ENCODE assay signal across 10 cellular contexts in the genomic region with DNA sequence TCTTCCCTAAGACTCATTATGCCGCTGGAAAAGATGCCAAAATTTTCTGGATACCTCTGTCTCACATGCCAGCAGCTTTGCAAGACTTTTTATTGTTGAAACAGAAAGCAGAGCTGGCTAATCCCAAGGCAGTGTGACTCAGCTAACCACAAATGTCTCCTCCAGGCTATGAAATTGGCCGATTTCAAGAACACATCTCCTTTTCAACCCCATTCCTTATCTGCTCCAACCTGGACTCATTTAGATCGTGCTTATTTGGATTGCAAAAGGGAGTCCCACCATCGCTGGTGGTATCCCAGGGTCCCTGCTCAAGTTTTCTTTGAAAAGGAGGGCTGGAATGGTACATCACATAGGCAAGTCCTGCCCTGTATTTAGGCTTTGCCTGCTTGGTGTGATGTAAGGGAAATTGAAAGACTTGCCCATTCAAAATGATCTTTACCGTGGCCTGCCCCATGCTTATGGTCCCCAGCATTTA. TPM values are rescaled to one million over a fixed set of nuclear protein-coding genes. Genes with fewer than 3 reads are reported as not detected.
DNase-seq lines count a peak whose midpoint lies in the region; ATAC-seq and TF ChIP-seq lines count a peak whose summit lies in the region.
"Had no signal": no experiment of that assay in that cellular context is flagged by ENCODE, and none has a peak within 500 bp of the region (broad histone marks: within the 10 kb centered on the region; RNA-seq: fewer than 3 reads in every experiment).

No MANE protein-coding gene starts in this region.

- H3K79me2 ChIP-seq in PC-9 (ENCODE audit: low read depth) = no peaks in the 10 kb centered on the region

- peaks cover 7% of the 10 kb centered on the region for H3K27me3 Mint-ChIP-seq in activated naive CD4-positive, alpha-beta T cell treated with anti-CD3 and anti-CD28 coated beads for 36 hours (ENCODE audit: low read depth)
- H3K27me3 Mint-ChIP-seq in activated naive CD4-positive, alpha-beta T cell treated with anti-CD3 and anti-CD28 coated beads, Interleukin-2, amount 10 ng/mL, durations not matched to agents 7 days and 5 days = no peaks in the 10 kb centered on the region
- no peaks in the 10 kb centered on the region for H3K27me3 Mint-ChIP-seq in stimulated activated naive CD8-positive, alpha-beta T cell treated with anti-CD3 and anti-CD28 coated beads, Interleukin-15, Interleukin-2, amounts not matched to agents 100 ng/mL and 50 ng/mL, for 24 hours
- H3K27me3 Mint-ChIP-seq: activated naive CD4-positive, alpha-beta T cell treated with anti-CD3 and anti-CD28 coated beads, Interleukin-2, amount 50 U/mL, for 24 hours had no signal

- TF ChIP-seq CTCF in PC-9 (conservative IDR thresholded peaks at IDR 0.05) = no peak
- TF ChIP-seq CTCF in GM13977 (IDR thresholded peaks at IDR 0.05; ENCODE audit: extremely low read depth, insufficient read depth, missing control alignments) = no peak
- no peak for TF ChIP-seq CTCF in vagina (IDR thresholded peaks at IDR 0.05)

- no peaks in the 10 kb centered on the region for H3K9me2 ChIP-seq in PC-9 (ENCODE audit: insufficient read depth)

- TF ChIP-seq POLR2A in vagina (IDR thresholded peaks at IDR 0.05) = no peak

- H3K27ac ChIP-seq in PC-9 = peak overlapping the region; percentile 55
- H3K27ac ChIP-seq in epithelial cell of prostate = no peak overlapping the region
- H3K27ac ChIP-seq in vagina = no peak overlapping the region

- no peak overlapping the region for H3K4me3 Mint-ChIP-seq in activated naive CD4-positive, alpha-beta T cell treated with anti-CD3 and anti-CD28 coated beads for 36 hours
- no peak overlapping the region for H3K4me3 Mint-ChIP-seq in activated naive CD4-positive, alpha-beta T cell treated with anti-CD3 and anti-CD28 coated beads, Interleukin-2, amount 10 ng/mL, durations not matched to agents 7 days and 5 days
- H3K4me3 Mint-ChIP-seq in stimulated activated naive CD8-positive, alpha-beta T cell treated with anti-CD3 and anti-CD28 coated beads, Interleukin-15, Interleukin-2, amounts not matched to agents 100 ng/mL and 50 ng/mL, for 24 hours = peak overlapping the region; percentile 11
- H3K4me3 Mint-ChIP-seq: activated naive CD4-positive, alpha-beta T cell treated with anti-CD3 and anti-CD28 coated beads, Interleukin-2, amount 50 U/mL, for 24 hours; neural crest cell had no signal

- peaks cover 17% of the 10 kb centered on the region for H3K4me1 Mint-ChIP-seq in activated naive CD4-positive, alpha-beta T cell treated with anti-CD3 and anti-CD28 coated beads for 36 hours (ENCODE audit: low read depth)
- H3K4me1 Mint-ChIP-seq in activated naive CD4-positive, alpha-beta T cell treated with anti-CD3 and anti-CD28 coated beads, Interleukin-2, amount 10 ng/mL, durations not matched to agents 7 days and 5 days = peaks cover 13% of the 10 kb centered on the region
- H3K4me1 Mint-ChIP-seq in stimulated activated naive CD8-positive, alpha-beta T cell treated with anti-CD3 and anti-CD28 coated beads, Interleukin-15, Interleukin-2, amounts not matched to agents 100 ng/mL and 50 ng/mL, for 24 hours (ENCODE audit: low read depth) = peaks cover 20% of the 10 kb centered on the region
- H3K4me1 Mint-ChIP-seq: neural crest cell had no signal

- POLR2A ChIA-PET in PC-9 (lab: Charles Lee; ENCODE audit: unreplicated experiment) = interaction anchor here (0.6 to 0.8 kb wide), 2 partner anchors 906 to 1450 kb away, joined by 3 to 9 read pairs; no protein-coding TSS in a partner anchor

- peaks cover 55% of the 10 kb centered on the region for H3K4me1 ChIP-seq in PC-9 (replicated peaks; ENCODE audit: insufficient read depth)
- peaks cover 8% of the 10 kb centered on the region for H3K4me1 ChIP-seq in vagina

- in situ Hi-C loops in GM13977 (cut with MboI; ENCODE audit: low pct_unique_long_range_greater_than_20kb, low sequenced_read_pairs, unreplicated experiment) = no loop called here

- H4K20me1 ChIP-seq in PC-9 (ENCODE audit: insufficient read depth) = no peaks in the 10 kb centered on the region

- H3K27me3 ChIP-seq in PC-9 (ENCODE audit: insufficient read depth, low read depth) (no peaks in the 10 kb centered on the region), vagina (no peaks in the 10 kb centered on the region)

- no peaks in the 10 kb centered on the region; the same call in 1 of the 2 replicates for H3K9me3 ChIP-seq in PC-9 (ENCODE audit: insufficient read depth, low read depth)
- H3K9me3 ChIP-seq in vagina = no peaks in the 10 kb centered on the region

- intact Hi-C loops in activated naive CD4-positive, alpha-beta T cell treated with anti-CD3 and anti-CD28 coated beads for 36 hours (cut with micrococcal nuclease) = loop anchor here (2.0 kb wide), 1 partner anchor 23 kb away; no protein-coding TSS in a partner anchor
- intact Hi-C loops in PC-9 (cut with micrococcal nuclease; ENCODE audit: unreplicated experiment) = loop anchor here (5.0 kb wide), 1 partner anchor 83 kb away; no protein-coding TSS in a partner anchor
- intact Hi-C loops in vagina (cut with DNase I) = no loop called here

- H3K36me3 Mint-ChIP-seq in activated naive CD4-positive, alpha-beta T cell treated with anti-CD3 and anti-CD28 coated beads for 36 hours (ENCODE audit: low read depth) = no peaks in the 10 kb centered on the region
- H3K36me3 Mint-ChIP-seq in activated naive CD4-positive, alpha-beta T cell treated with anti-CD3 and anti-CD28 coated beads, Interleukin-2, amount 10 ng/mL, durations not matched to agents 7 days and 5 days = no peaks in the 10 kb centered on the region
- H3K36me3 Mint-ChIP-seq in stimulated activated naive CD8-positive, alpha-beta T cell treated with anti-CD3 and anti-CD28 coated beads, Interleukin-15, Interleukin-2, amounts not matched to agents 100 ng/mL and 50 ng/mL, for 24 hours (ENCODE audit: low read depth) = no peaks in the 10 kb centered on the region
- H3K36me3 Mint-ChIP-seq: activated naive CD4-positive, alpha-beta T cell treated with anti-CD3 and anti-CD28 coated beads, Interleukin-2, amount 50 U/mL, for 24 hours had no signal

- DNase-seq in activated naive CD4-positive, alpha-beta T cell treated with anti-CD3 and anti-CD28 coated beads for 36 hours = peak; percentile 35
- no peak for DNase-seq in activated naive CD4-positive, alpha-beta T cell treated with anti-CD3 and anti-CD28 coated beads, Interleukin-2, amount 10 ng/mL, durations not matched to agents 7 days and 5 days
- peak; percentile 50 to 92 for DNase-seq in PC-9
- DNase-seq in epithelial cell of prostate (ENCODE audit: low read depth, low spot score) = peak; percentile 84
- no peak for DNase-seq in GM13977 (ENCODE audit: low spot score)
- DNase-seq in vagina (ENCODE audit: extremely low spot score in 2 of 2) = no peak

- no peak overlapping the region for H3K27ac Mint-ChIP-seq in activated naive CD4-positive, alpha-beta T cell treated with anti-CD3 and anti-CD28 coated beads for 36 hours
- H3K27ac Mint-ChIP-seq in activated naive CD4-positive, alpha-beta T cell treated with anti-CD3 and anti-CD28 coated beads, Interleukin-2, amount 10 ng/mL, durations not matched to agents 7 days and 5 days = no peak overlapping the region
- H3K27ac Mint-ChIP-seq in stimulated activated naive CD8-positive, alpha-beta T cell treated with anti-CD3 and anti-CD28 coated beads, Interleukin-15, Interleukin-2, amounts not matched to agents 100 ng/mL and 50 ng/mL, for 24 hours = peak overlapping the region; percentile 42
- H3K27ac Mint-ChIP-seq: activated naive CD4-positive, alpha-beta T cell treated with anti-CD3 and anti-CD28 coated beads, Interleukin-2, amount 50 U/mL, for 24 hours had no signal

- no TSS peak for BruUV-seq in PC-9 (replicated peaks; lab: Mats Ljungman, UMichigan)

- no peak for ATAC-seq in HG03457 (IDR thresholded peaks at IDR 0.05; ENCODE audit: unreplicated experiment)

- H3K4me3 ChIP-seq in PC-9 (peak overlapping the region; percentile 37; the same call in 1 of the 2 replicates), vagina (no peak overlapping the region)

- H3K36me3 ChIP-seq in PC-9 (ENCODE audit: low read depth) (no peaks in the 10 kb centered on the region), vagina (no peaks in the 10 kb centered on the region)

- H3K4me2 ChIP-seq in PC-9 = peak overlapping the region; percentile 65

- CTCF ChIA-PET in activated naive CD4-positive, alpha-beta T cell treated with anti-CD3 and anti-CD28 coated beads for 36 hours (lab: Charles Lee) = interaction anchor here (2.2 kb wide), 1 partner anchor 14 kb away, joined by 9 read pairs; no protein-coding TSS in a partner anchor
- CTCF ChIA-PET in activated naive CD4-positive, alpha-beta T cell treated with anti-CD3 and anti-CD28 coated beads, Interleukin-2, amount 10 ng/mL, durations not matched to agents 7 days and 5 days (lab: Charles Lee) = interaction anchor here (1.3 to 6.5 kb wide), 4 partner anchors 9 to 13 kb away, joined by 3 to 37 read pairs (median 4); no protein-coding TSS in a partner anchor
- CTCF ChIA-PET in PC-9 (lab: Charles Lee) = interaction anchor here (0.6 kb wide), 1 partner anchor 1100 kb away, joined by 3 read pairs; no protein-coding TSS in a partner anchor

- H2AFZ ChIP-seq in PC-9 = no peak overlapping the region

- peaks cover 30% of the 10 kb centered on the region for H3F3A ChIP-seq in PC-9 (ENCODE audit: insufficient read depth, low read depth)

- no peaks in the 10 kb centered on the region for H3K9me3 Mint-ChIP-seq in activated naive CD4-positive, alpha-beta T cell treated with anti-CD3 and anti-CD28 coated beads for 36 hours
- H3K9me3 Mint-ChIP-seq in activated naive CD4-positive, alpha-beta T cell treated with anti-CD3 and anti-CD28 coated beads, Interleukin-2, amount 10 ng/mL, durations not matched to agents 7 days and 5 days = no peaks in the 10 kb centered on the region
- H3K9me3 Mint-ChIP-seq in stimulated activated naive CD8-positive, alpha-beta T cell treated with anti-CD3 and anti-CD28 coated beads, Interleukin-15, Interleukin-2, amounts not matched to agents 100 ng/mL and 50 ng/mL, for 24 hours = no peaks in the 10 kb centered on the region
- H3K9me3 Mint-ChIP-seq: activated naive CD4-positive, alpha-beta T cell treated with anti-CD3 and anti-CD28 coated beads, Interleukin-2, amount 50 U/mL, for 24 hours; neural crest cell had no signal

RNA-seq across cellular contexts. Expression of a gene that starts 26.3 kb away (rescaled TPM):
- total RNA-seq in activated naive CD4-positive, alpha-beta T cell treated with anti-CD3 and anti-CD28 coated beads for 36 hours = 1 to 10 TPM; 2.0 to 2.6 TPM
- total RNA-seq in PC-9 (2021) = not detected in 2 replicates
- not detected for total RNA-seq in vagina
- total RNA-seq: neural crest cell had no signal

Comparison
In these comparisons a context has a peak if more than half of its experiments do, and no peak if none do; other contexts are left out.
1. DNase-seq: peak in activated naive CD4-positive, alpha-beta T cell treated with anti-CD3 and anti-CD28 coated beads for 36 hours (single experiment), PC-9 (2 of 2) and epithelial cell of prostate (single experiment); none in activated naive CD4-positive, alpha-beta T cell treated with anti-CD3 and anti-CD28 coated beads, Interleukin-2, amount 10 ng/mL, durations not matched to agents 7 days and 5 days (single experiment), GM13977 (single experiment) and vagina (0 of 2).